Comparison of ENCODE assay signal across 11 cellular contexts in the genomic region with DNA sequence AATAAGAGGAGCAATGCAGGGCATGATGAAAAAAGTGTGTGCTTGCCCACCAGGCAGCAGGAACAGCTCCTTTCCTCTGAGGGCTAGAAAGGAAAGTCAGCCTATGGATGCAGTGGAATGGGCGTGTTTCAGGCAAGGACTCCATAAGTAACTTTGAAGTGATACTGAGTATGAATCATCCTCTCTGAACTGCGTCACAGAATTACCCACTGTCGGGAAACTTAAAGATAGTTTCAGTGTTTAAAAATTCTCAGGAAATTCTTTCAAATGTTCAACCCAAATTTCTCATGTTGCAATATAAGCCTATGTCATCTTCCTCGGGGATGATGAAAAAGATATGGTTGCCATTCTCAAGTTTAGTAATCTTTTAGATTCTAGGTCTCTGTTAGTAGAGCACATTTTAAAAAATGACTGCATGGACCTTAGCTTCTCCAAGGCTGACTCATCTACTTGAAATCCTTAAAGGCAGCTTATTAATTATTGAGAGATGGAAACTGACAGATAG. TPM values are rescaled to one million over a fixed set of nuclear protein-coding genes. Genes with fewer than 3 reads are reported as not detected.
A peak's percentile ranks its signal among the peaks of the same experiment; 100 is the strongest.
DNase-seq lines count a peak whose midpoint lies in the region; ATAC-seq, FAIRE-seq and TF ChIP-seq lines count a peak whose summit lies in the region.
"Had no signal": no experiment of that assay in that cellular context is flagged by ENCODE, and none has a peak within 500 bp of the region (broad histone marks: within the 10 kb centered on the region; RNA-seq: fewer than 3 reads in every experiment).

No MANE protein-coding gene starts in this region.

- TF ChIP-seq CTCF in AG09319 (IDR thresholded peaks at IDR 0.05; ENCODE audit: low read depth, low read length) (no peak), stomach (IDR thresholded peaks at IDR 0.05) (no peak)

- peaks cover 3 to 45% (median 19%) of the 10 kb centered on the region in 4 donors for H3K36me3 ChIP-seq in stomach

- no peaks in the 10 kb centered on the region for H3K9me3 ChIP-seq in stomach

- ATAC-seq in activated naive CD8-positive, alpha-beta T cell treated with anti-CD3 and anti-CD28 coated beads, Interleukin-2, amount 50 U/mL, for 24 hours, result peak; percentile 88
- ATAC-seq in GM18505 (IDR thresholded peaks at IDR 0.05; ENCODE audit: unreplicated experiment), result no peak
- ATAC-seq in HG02571 (IDR thresholded peaks at IDR 0.05; ENCODE audit: unreplicated experiment), result no peak

- WGBS in stomach, 5 donors, result 73 to 87% (median 82%) methylated on average over 4 of the region's 4 CpGs

- TF ChIP-seq EP300 in stomach (IDR thresholded peaks at IDR 0.05), result no peak

- H3K27me3 Mint-ChIP-seq in activated naive CD8-positive, alpha-beta T cell treated with anti-CD3 and anti-CD28 coated beads, Interleukin-2, amount 50 U/mL, for 24 hours, result no peaks in the 10 kb centered on the region

- H3K27ac Mint-ChIP-seq in activated naive CD8-positive, alpha-beta T cell treated with anti-CD3 and anti-CD28 coated beads, Interleukin-2, amount 50 U/mL, for 24 hours, result peak overlapping the region; percentile 53

- H3K27me3 ChIP-seq in stomach, result no peaks in the 10 kb centered on the region

- TF ChIP-seq POLR2A in H54 (IDR thresholded peaks at IDR 0.05; ENCODE audit: low read depth, low read length) (no peak), GM18505 (IDR thresholded peaks at IDR 0.05; ENCODE audit: borderline replicate concordance, extremely low read depth, insufficient read depth, insufficient read length) (no peak), stomach (IDR thresholded peaks at IDR 0.05) (no peak)

- peaks cover 48% of the 10 kb centered on the region for H3K36me3 Mint-ChIP-seq in activated naive CD8-positive, alpha-beta T cell treated with anti-CD3 and anti-CD28 coated beads, Interleukin-2, amount 50 U/mL, for 24 hours (ENCODE audit: low read depth)

- peaks cover 16% of the 10 kb centered on the region for H3K4me1 Mint-ChIP-seq in activated naive CD8-positive, alpha-beta T cell treated with anti-CD3 and anti-CD28 coated beads, Interleukin-2, amount 50 U/mL, for 24 hours

- intact Hi-C loops in stomach (cut with DNase I; ENCODE audit: low total_unique reads), result no loop called here

- no peaks in the 10 kb centered on the region for H3K4me1 ChIP-seq in stomach
- H3K4me1 ChIP-seq: parathyroid adenoma had no signal

- peak; percentile 55 for DNase-seq in AG09319 (ENCODE audit: extremely low read depth, low read depth)
- DNase-seq in H54 (ENCODE audit: insufficient read length, low spot score), result peak; percentile 66
- DNase-seq in activated naive CD8-positive, alpha-beta T cell treated with anti-CD3 and anti-CD28 coated beads, Interleukin-2, amount 50 U/mL, for 24 hours, result no peak
- peak; percentile 57 for DNase-seq in islet precursor cell
- no peak for DNase-seq in epidermal melanocyte (ENCODE audit: insufficient read length, low spot score)
- no peak for DNase-seq in stomach
- DNase-seq: aorta, NCI-H2171 had no signal

- H3K4me3 ChIP-seq in stomach, result no peak overlapping the region

- no peak overlapping the region for H3K27ac ChIP-seq in stomach
- H3K27ac ChIP-seq: parathyroid adenoma had no signal

- peak; percentile 91 for FAIRE-seq in H54 (lab: Jason Lieb, UNC)

- H3K4me3 Mint-ChIP-seq in activated naive CD8-positive, alpha-beta T cell treated with anti-CD3 and anti-CD28 coated beads, Interleukin-2, amount 50 U/mL, for 24 hours, result no peak overlapping the region

- H3K9me3 Mint-ChIP-seq in activated naive CD8-positive, alpha-beta T cell treated with anti-CD3 and anti-CD28 coated beads, Interleukin-2, amount 50 U/mL, for 24 hours, result no peaks in the 10 kb centered on the region

RNA-seq across cellular contexts. Expression of gene PTCD2, which starts 27.7 kb away (rescaled TPM):
- total RNA-seq in stomach, result 10 to 100 TPM in 1 of 5 donors, 1 to 10 TPM in 4; 1.3 to 56.7 (median 2.9) TPM
- 1 to 10 TPM; 1.7 to 3.8 (median 2.3) TPM for polyA plus RNA-seq in stomach

RNA-seq across cellular contexts. Expression of gene MRPS27, which starts 27.8 kb away (rescaled TPM):
- total RNA-seq in stomach, result 10 to 100 TPM; 14.8 to 43.3 (median 21.0) TPM
- polyA plus RNA-seq in stomach, result 10 to 100 TPM; 22.0 to 24.5 (median 24.3) TPM

Comparison
In these comparisons a context has a peak if more than half of its experiments do, and no peak if none do; other contexts are left out.
1. DNase-seq: peak in AG09319 (single experiment), H54 (single experiment) and islet precursor cell (single experiment); none in activated naive CD8-positive, alpha-beta T cell treated with anti-CD3 and anti-CD28 coated beads, Interleukin-2, amount 50 U/mL, for 24 hours (single experiment), epidermal melanocyte (single experiment) and stomach (single experiment).